ENCODE assay signal across 8 cellular contexts in genomic region chr2:224025874-224026273, GRCh38. TPM values are rescaled to one million over a fixed set of nuclear protein-coding genes. Genes with fewer than 3 reads are reported as not detected.
A peak's percentile ranks its signal among the peaks of the same experiment; 100 is the strongest.
DNase-seq lines count a peak whose midpoint lies in the region; ATAC-seq and TF ChIP-seq lines count a peak whose summit lies in the region.

No MANE protein-coding gene starts in this region.

- 68 to 72% methylated on average over 7 of the region's 7 CpGs for WGBS in lower leg skin, 2 donors

- no peak overlapping the region for H3K4me3 ChIP-seq in lower leg skin (ENCODE audit: low read depth, poor library complexity, severe bottlenecking)

- DNase-seq in RPMI8226 (peak; percentile 87), HuH-7.5 (ENCODE audit: low spot score) (no peak), dedifferentiated amniotic fluid mesenchymal stem cell (ENCODE audit: extremely low spot score) (no peak), lower leg skin (ENCODE audit: low spot score in 2 of 2) (no peak)
- peak; percentile 66 for DNase-seq in activated naive CD4-positive, alpha-beta T cell treated with anti-CD3 and anti-CD28 coated beads, Interleukin-2, amount 50 U/mL, for 16 hours
- DNase-seq in stimulated activated CD8-positive, alpha-beta memory T cell treated with anti-CD3 and anti-CD28 coated beads, Interleukin-2, amount 100 ng/mL, for 1 hour (ENCODE audit: low read depth in 2 of 2): peak; percentile 10 to 21

- no peak for TF ChIP-seq CTCF in lower leg skin (IDR thresholded peaks at IDR 0.05)

- TF ChIP-seq POLR2A in lower leg skin (IDR thresholded peaks at IDR 0.05): no peak

- intact Hi-C loops in lower leg skin (cut with DNase I; ENCODE audit: low total_unique reads): no loop called here

- ATAC-seq in GM18519 (IDR thresholded peaks at IDR 0.05; ENCODE audit: low FRiP score, unreplicated experiment) (peak; percentile 94), HG02885 (IDR thresholded peaks at IDR 0.05; ENCODE audit: poor library complexity, unreplicated experiment) (peak; percentile 90)

RNA-seq across cellular contexts. Expression of gene SERPINE2, which starts 13.2 kb away (rescaled TPM):
- 10 to 100 TPM in 1 of 4 donors, 1 to 10 TPM in 3; 1.8 to 11.5 (median 4.7) TPM for total RNA-seq in lower leg skin

Comparison
In these comparisons a context has a peak if more than half of its experiments do, and no peak if none do; other contexts are left out.
1. DNase-seq: peak in RPMI8226 (single experiment), activated naive CD4-positive, alpha-beta T cell treated with anti-CD3 and anti-CD28 coated beads, Interleukin-2, amount 50 U/mL, for 16 hours (single experiment) and stimulated activated CD8-positive, alpha-beta memory T cell treated with anti-CD3 and anti-CD28 coated beads, Interleukin-2, amount 100 ng/mL, for 1 hour (2 of 2); none in HuH-7.5 (single experiment), dedifferentiated amniotic fluid mesenchymal stem cell (single experiment) and lower leg skin (0 of 2).